8 cellular contexts compared by ENCODE assay signal in genomic region chr1:111449703-111450017, GRCh38. TPM values are rescaled to one million over a fixed set of nuclear protein-coding genes. Genes with fewer than 3 reads are reported as not detected.
DNase-seq lines count a peak whose midpoint lies in the region; ATAC-seq and TF ChIP-seq lines count a peak whose summit lies in the region.

No MANE protein-coding gene starts in this region.

- ATAC-seq in GM18907 (IDR thresholded peaks at IDR 0.05; ENCODE audit: unreplicated experiment) (no peak), GM18861 (IDR thresholded peaks at IDR 0.05; ENCODE audit: unreplicated experiment) (no peak)

- TF ChIP-seq EP300 in sigmoid colon (IDR thresholded peaks at IDR 0.05), result no peak

- H3K9me3 ChIP-seq in SU-DHL-6 (ENCODE audit: insufficient read depth, low read length), result no peaks in the 10 kb centered on the region
- no peaks in the 10 kb centered on the region for H3K9me3 ChIP-seq in sigmoid colon

- peaks cover 91% of the 10 kb centered on the region for H3K79me2 ChIP-seq in SU-DHL-6 (ENCODE audit: insufficient read depth, low read length)

- H3K9me2 ChIP-seq in SU-DHL-6 (replicated peaks; ENCODE audit: insufficient read depth, low read length), result no peaks in the 10 kb centered on the region

- TF ChIP-seq CTCF in GM12864 (IDR thresholded peaks at IDR 0.05; ENCODE audit: low read depth, low read length, missing control alignments), result no peak
- no peak for TF ChIP-seq CTCF in SU-DHL-6 (IDR thresholded peaks at IDR 0.05; ENCODE audit: insufficient read depth, low read length, poor library complexity, severe bottlenecking)
- TF ChIP-seq CTCF in fibroblast of pulmonary artery (IDR thresholded peaks at IDR 0.05; ENCODE audit: low read length, missing control alignments), result no peak
- no peak for TF ChIP-seq CTCF in sigmoid colon (IDR thresholded peaks at IDR 0.05)

- H3F3A ChIP-seq in SU-DHL-6 (ENCODE audit: insufficient read depth), result no peaks in the 10 kb centered on the region

- peak overlapping the region; percentile 96 for H3K4me3 ChIP-seq in GM12864 (ENCODE audit: low read depth, low read length)
- peak overlapping the region; percentile 98 for H3K4me3 ChIP-seq in SU-DHL-6 (ENCODE audit: insufficient read depth, low read length, poor library complexity, severe bottlenecking)
- H3K4me3 ChIP-seq in fibroblast of pulmonary artery (replicated peaks; ENCODE audit: low read depth, low read length), result peak overlapping the region; percentile 89
- peak overlapping the region; percentile 80 to 95 (median 90) for H3K4me3 ChIP-seq in sigmoid colon

- H4K20me1 ChIP-seq in SU-DHL-6 (ENCODE audit: low read depth, low read length), result no peaks in the 10 kb centered on the region; the same call in 1 of the 2 replicates

- peak overlapping the region; percentile 77 for H3K4me2 ChIP-seq in SU-DHL-6 (ENCODE audit: low read depth, low read length, poor library complexity, severe bottlenecking)

- H2AFZ ChIP-seq in SU-DHL-6 (ENCODE audit: low read depth, low read length, severe bottlenecking), result peak overlapping the region; percentile 67

- peak in 1 of 2 donors; percentile 6 for TF ChIP-seq POLR2A in sigmoid colon (IDR thresholded peaks at IDR 0.05)

- H3K4me1 ChIP-seq in sigmoid colon, result peaks cover 0 to 63% (median 54%) of the 10 kb centered on the region in 4 donors

- H3K9ac ChIP-seq in SU-DHL-6 (ENCODE audit: low read length), result peak overlapping the region; percentile 93

- H3K36me3 ChIP-seq in SU-DHL-6 (ENCODE audit: low read length), result peaks cover 12% of the 10 kb centered on the region; the same call in 1 of the 2 replicates
- peaks cover 0 to 43% (median 8%) of the 10 kb centered on the region in 4 donors for H3K36me3 ChIP-seq in sigmoid colon

- H3K27me3 ChIP-seq in SU-DHL-6 (ENCODE audit: low read length) (no peaks in the 10 kb centered on the region), sigmoid colon (no peaks in the 10 kb centered on the region)

- DNase-seq in GM12864 (ENCODE audit: low read depth) (no peak), fibroblast of pulmonary artery (ENCODE audit: low read depth) (no peak), sigmoid colon (no peak), GM19240 (ENCODE audit: insufficient read length, low spot score) (no peak)
- no peak for DNase-seq in activated CD4-positive, alpha-beta T cell treated with anti-CD3 and anti-CD28 coated beads, Interleukin-2, amount 50 U/mL, for 1 hour

- intact Hi-C loops in sigmoid colon (cut with DNase I), result loop anchor here (5.0 to 10.0 kb wide), 3 partner anchors 307 to 1415 kb away; partner anchors contain the start of genes CEPT1, DRAM2 and STRIP1

- H3K27ac ChIP-seq in SU-DHL-6 (ENCODE audit: low read depth, low read length) (peak overlapping the region; percentile 57), sigmoid colon (peak overlapping the region; percentile 86 to 90 (median 88))

- WGBS in sigmoid colon, 2 donors, result 1% methylated on average over 8 of the region's 8 CpGs

RNA-seq across cellular contexts. Expression of gene ATP5PB, which starts 0.4 kb away (rescaled TPM):
- total RNA-seq in sigmoid colon, result 100 to 1,000 TPM; 157 to 217 (median 196) TPM
- 100 to 1,000 TPM; 515 to 849 (median 620) TPM for polyA plus RNA-seq in sigmoid colon

RNA-seq across cellular contexts. Expression of gene WDR77, which starts 0.6 kb away (rescaled TPM):
- total RNA-seq in sigmoid colon, result 10 to 100 TPM; 16.3 to 23.8 (median 20.1) TPM
- 10 to 100 TPM; 13.8 to 29.5 (median 15.5) TPM for polyA plus RNA-seq in sigmoid colon

RNA-seq across cellular contexts. Expression of gene OVGP1, which starts 22.1 kb away (rescaled TPM):
- total RNA-seq in sigmoid colon, result 1 to 10 TPM; 1.4 to 5.5 (median 2.2) TPM
- polyA plus RNA-seq in sigmoid colon, result 1 to 10 TPM in 2 of 3 donors, under 1 TPM in 1; 0.69 to 1.9 (median 1.8) TPM

RNA-seq across cellular contexts. Expression of gene C1orf162, which starts 24.1 kb away (rescaled TPM):
- 10 to 100 TPM; 15.7 to 31.0 (median 21.5) TPM for total RNA-seq in sigmoid colon
- polyA plus RNA-seq in sigmoid colon, result 10 to 100 TPM; 22.8 to 27.0 (median 24.3) TPM

RNA-seq across cellular contexts. Expression of gene ADORA3, which starts 53.8 kb away (rescaled TPM):
- 10 to 100 TPM in 2 of 4 donors, 1 to 10 TPM in 2; 3.0 to 12.8 (median 10.4) TPM for total RNA-seq in sigmoid colon
- polyA plus RNA-seq in sigmoid colon, result 10 to 100 TPM in 1 of 3 donors, 1 to 10 TPM in 2; 3.0 to 20.6 (median 5.4) TPM
